Comparison of ENCODE assay signal across 23 cellular contexts in genomic region chr22:44159230-44159629, GRCh38. TPM values are rescaled to one million over a fixed set of nuclear protein-coding genes. Genes with fewer than 3 reads are reported as not detected.
DNase-seq lines count a peak whose midpoint lies in the region; ATAC-seq and TF ChIP-seq lines count a peak whose summit lies in the region.
"Had no signal": no experiment of that assay in that cellular context is flagged by ENCODE, and none has a peak within 500 bp of the region (broad histone marks: within the 10 kb centered on the region; RNA-seq: fewer than 3 reads in every experiment).

No MANE protein-coding gene starts in this region.

- TF ChIP-seq POLR2A in gastroesophageal sphincter (IDR thresholded peaks at IDR 0.05), result no peak

- peak overlapping the region in 3 of 4 donors; percentile 58 to 66 (median 59) for H3K27ac ChIP-seq in gastroesophageal sphincter
- H3K27ac ChIP-seq: BLaER1 had no signal

- TF ChIP-seq EP300 in gastroesophageal sphincter (IDR thresholded peaks at IDR 0.05), result no peak

- ATAC-seq in gastroesophageal sphincter (peak; percentile 61), sciatic nerve (peak; percentile 50)
- no peak for ATAC-seq in natural killer cell treated with Interleukin-12 subunit alpha and Interleukin-12 subunit beta and Interleukin-15 and Interleukin-18, amount 100 ng/mL, for 72 hours
- ATAC-seq: activated T-cell treated with anti-CD3 and anti-CD28 coated beads, Interleukin-2, amount 50 U/mL, for 72 hours had no signal

- intact Hi-C loops in sciatic nerve (cut with DNase I), result no loop called here

- H3K4me1 ChIP-seq in gastroesophageal sphincter, result peaks cover 0 to 26% (median 0%) of the 10 kb centered on the region in 3 donors
- H3K4me1 ChIP-seq: Peyer's patch had no signal

- no peak for TF ChIP-seq CTCF in astrocyte of the cerebellum (IDR thresholded peaks at IDR 0.05; ENCODE audit: low read depth, low read length, missing control alignments)
- TF ChIP-seq CTCF in gastroesophageal sphincter (IDR thresholded peaks at IDR 0.05), result no peak

- in situ Hi-C loops in G401 (cut with HindIII; ENCODE audit: low sequenced_read_pairs) (no loop called here), astrocyte of the cerebellum (cut with HindIII; ENCODE audit: low sequenced_read_pairs) (loop anchor here (5.0 to 10.0 kb wide), 2 partner anchors 73 to 146 kb away; no protein-coding TSS in a partner anchor)

- DNase-seq in G401 (ENCODE audit: low spot score) (peak; percentile 90), astrocyte of the cerebellum (ENCODE audit: low read depth) (peak; percentile 44), sciatic nerve (ENCODE audit: low spot score) (no peak), GF-D8 (lab: John Stamatoyannopoulos, UW) (no peak), NCI-H345 (lab: John Stamatoyannopoulos, UW) (no peak)
- DNase-seq in stimulated activated CD4-positive, alpha-beta T cell treated with anti-CD3 and anti-CD28 coated beads, Interleukin-2, amount 100 ng/mL, for 48 hours, result no peak
- no peak for DNase-seq in natural killer cell treated with Interleukin-12 subunit alpha and Interleukin-12 subunit beta and Interleukin-15 and Interleukin-18, amount 100 ng/mL, for 72 hours (ENCODE audit: low spot score)
- DNase-seq: activated B cell treated with CpG ODN at 0.5 μM for 24 hours; activated CD4-positive, alpha-beta T cell treated with anti-CD3 and anti-CD28 coated beads, Interleukin-2, amount 50 U/mL, for 1 hour; activated naive CD4-positive, alpha-beta T cell treated with Interleukin-2 at 50 U/mL for 16 hours; activated T-cell treated with anti-CD3 and anti-CD28 coated beads, Interleukin-2, amount 50 U/mL, for 72 hours; HCEC 1CT; NCI-H2029; NCI-H526 treated with DMSO at 0.1 percent for 48 hours; nephron progenitor cell; SIG-M5; stimulated activated CD4-positive, alpha-beta T cell treated with anti-CD3 and anti-CD28 coated beads, Interleukin-15, amount 100 ng/mL, for 24 hours had no signal

- no peaks in the 10 kb centered on the region for H3K9me3 ChIP-seq in gastroesophageal sphincter
- H3K9me3 ChIP-seq: BLaER1, Peyer's patch had no signal

- peaks cover 0 to 56% of the 10 kb centered on the region in 2 donors for H3K36me3 ChIP-seq in gastroesophageal sphincter
- H3K36me3 ChIP-seq: BLaER1, Peyer's patch had no signal

- WGBS in gastroesophageal sphincter (ENCODE audit: low coverage in 1 of 2), 2 donors, result 37 to 67% methylated on average over 1 to 5 of the region's 7 CpGs

- H3K4me1 Mint-ChIP-seq in natural killer cell treated with Interleukin-12 subunit alpha and Interleukin-12 subunit beta and Interleukin-15 and Interleukin-18, amount 100 ng/mL, for 72 hours (ENCODE audit: low read depth in 2 of 2), result no peaks in the 10 kb centered on the region
- H3K4me1 Mint-ChIP-seq: activated B cell treated with CpG ODN at 0.5 μM for 24 hours had no signal

- H3K36me3 Mint-ChIP-seq in natural killer cell treated with Interleukin-12 subunit alpha and Interleukin-12 subunit beta and Interleukin-15 and Interleukin-18, amount 100 ng/mL, for 72 hours, result no peaks in the 10 kb centered on the region

- no peak overlapping the region for H3K27ac Mint-ChIP-seq in natural killer cell treated with Interleukin-12 subunit alpha and Interleukin-12 subunit beta and Interleukin-15 and Interleukin-18, amount 100 ng/mL, for 72 hours
- H3K27ac Mint-ChIP-seq: activated B cell treated with CpG ODN at 0.5 μM for 24 hours; activated T-cell treated with anti-CD3 and anti-CD28 coated beads, Interleukin-2, amount 50 U/mL, for 72 hours; nephron progenitor cell; stimulated activated naive CD8-positive, alpha-beta T cell treated with anti-CD3 and anti-CD28 coated beads, Interleukin-15, Interleukin-2, amounts not matched to agents 100 ng/mL and 50 ng/mL, for 24 hours had no signal

- peaks cover 0 to 2% of the 10 kb centered on the region in 2 donors for H3K27me3 Mint-ChIP-seq in natural killer cell treated with Interleukin-12 subunit alpha and Interleukin-12 subunit beta and Interleukin-15 and Interleukin-18, amount 100 ng/mL, for 72 hours
- H3K27me3 Mint-ChIP-seq: activated B cell treated with CpG ODN at 0.5 μM for 24 hours; stimulated activated naive CD8-positive, alpha-beta T cell treated with anti-CD3 and anti-CD28 coated beads, Interleukin-15, Interleukin-2, amounts not matched to agents 100 ng/mL and 50 ng/mL, for 24 hours had no signal

- no peaks in the 10 kb centered on the region for H3K9me3 Mint-ChIP-seq in natural killer cell treated with Interleukin-12 subunit alpha and Interleukin-12 subunit beta and Interleukin-15 and Interleukin-18, amount 100 ng/mL, for 72 hours
- H3K9me3 Mint-ChIP-seq: activated B cell treated with CpG ODN at 0.5 μM for 24 hours; activated T-cell treated with anti-CD3 and anti-CD28 coated beads, Interleukin-2, amount 50 U/mL, for 72 hours; nephron progenitor cell; stimulated activated naive CD8-positive, alpha-beta T cell treated with anti-CD3 and anti-CD28 coated beads, Interleukin-15, Interleukin-2, amounts not matched to agents 100 ng/mL and 50 ng/mL, for 24 hours had no signal

- no peaks in the 10 kb centered on the region for H3K27me3 ChIP-seq in gastroesophageal sphincter
- H3K27me3 ChIP-seq: Peyer's patch had no signal

- H3K4me3 ChIP-seq in astrocyte of the cerebellum (ENCODE audit: low read depth, low read length) (no peak overlapping the region), gastroesophageal sphincter (no peak overlapping the region)
- H3K4me3 ChIP-seq: BLaER1, lung, Peyer's patch had no signal

- H3K4me3 Mint-ChIP-seq in natural killer cell treated with Interleukin-12 subunit alpha and Interleukin-12 subunit beta and Interleukin-15 and Interleukin-18, amount 100 ng/mL, for 72 hours, result no peak overlapping the region
- H3K4me3 Mint-ChIP-seq: activated B cell treated with CpG ODN at 0.5 μM for 24 hours; activated T-cell treated with anti-CD3 and anti-CD28 coated beads, Interleukin-2, amount 50 U/mL, for 72 hours; nephron progenitor cell; stimulated activated naive CD8-positive, alpha-beta T cell treated with anti-CD3 and anti-CD28 coated beads, Interleukin-15, Interleukin-2, amounts not matched to agents 100 ng/mL and 50 ng/mL, for 24 hours had no signal

RNA-seq across cellular contexts. Expression of gene PARVG, which starts 21.5 kb away (rescaled TPM):
- total RNA-seq in G401 (2014; rRNA removed; shearing (Covaris generic)), result not detected in 2 replicates
- total RNA-seq in gastroesophageal sphincter, result 10 to 100 TPM in 2 of 4 donors, 1 to 10 TPM in 2; 7.0 to 18.2 (median 11.3) TPM
- 16.7 TPM for total RNA-seq in sciatic nerve
- total RNA-seq in natural killer cell treated with Interleukin-12 subunit alpha and Interleukin-12 subunit beta and Interleukin-15 and Interleukin-18, amount 100 ng/mL, for 72 hours, result 10 to 100 TPM; 64.6 to 85.8 TPM
- total RNA-seq: M059J had no signal

Comparison
In these comparisons a context has a peak if more than half of its experiments do, and no peak if none do; other contexts are left out.
1. DNase-seq: peak in G401 (single experiment) and astrocyte of the cerebellum (single experiment); none in sciatic nerve (single experiment), GF-D8 (single experiment), NCI-H345 (single experiment), stimulated activated CD4-positive, alpha-beta T cell treated with anti-CD3 and anti-CD28 coated beads, Interleukin-2, amount 100 ng/mL, for 48 hours (0 of 2) and natural killer cell treated with Interleukin-12 subunit alpha and Interleukin-12 subunit beta and Interleukin-15 and Interleukin-18, amount 100 ng/mL, for 72 hours (single experiment).
2. ATAC-seq: peak in gastroesophageal sphincter (single experiment) and sciatic nerve (single experiment); none in natural killer cell treated with Interleukin-12 subunit alpha and Interleukin-12 subunit beta and Interleukin-15 and Interleukin-18, amount 100 ng/mL, for 72 hours (0 of 2).